1 cellular context compared by ENCODE assay signal in genomic region chr22:19853058-19853878, GRCh38.
A peak's percentile ranks its signal among the peaks of the same experiment; 100 is the strongest.
TF ChIP-seq lines count a peak whose summit lies in the region.

No MANE protein-coding gene starts in this region.

TF ChIP-seq in K562, 482 proteins besides CTCF, POLR2A, EP300 and RAD21 (continued from another document):
- TF ChIP-seq FOXO4 (CRISPR knock-in tag; IDR thresholded peaks at IDR 0.05) (0 out of 2 replicates have a peak, but pooled peaks have one; percentile 73), CHAMP1 (IDR thresholded peaks at IDR 0.05) (no peak), ZBTB26 (CRISPR knock-in tag; IDR thresholded peaks at IDR 0.05) (0 out of 2 replicates have a peak, but pooled peaks have one; percentile 49), USF2 (CRISPR knock-in tag; IDR thresholded peaks at IDR 0.05) (no peak), E2F6 (IDR thresholded peaks at IDR 0.05; ENCODE audit: borderline replicate concordance in 1 of 2, extremely low read depth in 1 of 2, insufficient read depth in 1 of 2, insufficient read length in 1 of 2, low read depth in 1 of 2, low read length in 1 of 2, poor library complexity in 1 of 2, severe bottlenecking in 1 of 2) (peak in 1 of 2 experiments; percentile 1), FOXM1 (IDR thresholded peaks at IDR 0.05; ENCODE audit: low read depth) (no peak), FOXM1 (CRISPR knock-in tag; IDR thresholded peaks at IDR 0.05; ENCODE audit: low read depth) (no peak), REST (CRISPR knock-in tag; IDR thresholded peaks at IDR 0.05; ENCODE audit: low read depth) (peak; percentile 14; the same call in 1 of the 2 replicates), ELF4 (CRISPR knock-in tag; IDR thresholded peaks at IDR 0.05) (peak; percentile 77), ESRRA (IDR thresholded peaks at IDR 0.05; ENCODE audit: borderline replicate concordance, low read depth) (no peak), WHSC1 (IDR thresholded peaks at IDR 0.05; ENCODE audit: low read length) (peak; percentile 31), KDM5B (IDR thresholded peaks at IDR 0.05; ENCODE audit: insufficient replicate concordance, low read depth, low read length) (peak; percentile 21), ELF2 (CRISPR knock-in tag; IDR thresholded peaks at IDR 0.05) (no peak), ZBED1 (IDR thresholded peaks at IDR 0.05) (no peak), MTF1 (CRISPR knock-in tag; IDR thresholded peaks at IDR 0.05; ENCODE audit: borderline replicate concordance) (0 out of 2 replicates have a peak, but pooled peaks have one; percentile 54), NBN (IDR thresholded peaks at IDR 0.05; ENCODE audit: low read depth) (no peak), KLF6 (CRISPR knock-in tag; IDR thresholded peaks at IDR 0.05; ENCODE audit: borderline replicate concordance) (0 out of 2 replicates have a peak, but pooled peaks have one; percentile 12), THAP12 (CRISPR knock-in tag; IDR thresholded peaks at IDR 0.05) (0 out of 2 replicates have a peak, but pooled peaks have one; percentile 3)
